ENCODE assay signal across 1 cellular context in genomic region chr17:64134216-64134970, GRCh38.
TF ChIP-seq lines count a peak whose summit lies in the region.

No MANE protein-coding gene starts in this region.

TF ChIP-seq in HepG2, 621 proteins besides CTCF, POLR2A, EP300 and RAD21 (continued from another document and continues in another):
- no peak for TF ChIP-seq AKNA (CRISPR knock-in tag; IDR thresholded peaks at IDR 0.05; ENCODE audit: borderline replicate concordance)
- TF ChIP-seq FOXK1 (CRISPR knock-in tag; IDR thresholded peaks at IDR 0.05; ENCODE audit: borderline replicate concordance, low read depth) = 0 out of 2 replicates have a peak, but pooled peaks have one; percentile 18
- TF ChIP-seq ARNTL (CRISPR knock-in tag; IDR thresholded peaks at IDR 0.05) = peak; percentile 55; the same call in 1 of the 2 replicates
- no peak for TF ChIP-seq ZNF75D (CRISPR knock-in tag; IDR thresholded peaks at IDR 0.05; ENCODE audit: borderline replicate concordance)
- no peak for TF ChIP-seq ARNT (IDR thresholded peaks at IDR 0.05)
- no peak for TF ChIP-seq RAD51 (IDR thresholded peaks at IDR 0.05; ENCODE audit: borderline replicate concordance)
- TF ChIP-seq ZNF337 (CRISPR knock-in tag; IDR thresholded peaks at IDR 0.05; ENCODE audit: borderline replicate concordance, low read depth) = no peak
- TF ChIP-seq ZNF569 (CRISPR knock-in tag; IDR thresholded peaks at IDR 0.05; ENCODE audit: borderline replicate concordance) = no peak
- TF ChIP-seq TEF (CRISPR knock-in tag; IDR thresholded peaks at IDR 0.05) = no peak
- no peak for TF ChIP-seq ATF7 (IDR thresholded peaks at IDR 0.05)
- no peak for TF ChIP-seq ATF7 (CRISPR knock-in tag; IDR thresholded peaks at IDR 0.05)
- TF ChIP-seq FOXA3 (CRISPR knock-in tag; IDR thresholded peaks at IDR 0.05) = peak; percentile 83
- TF ChIP-seq HES4 (CRISPR knock-in tag; IDR thresholded peaks at IDR 0.05; ENCODE audit: borderline replicate concordance) = no peak
- no peak for TF ChIP-seq ZNF563 (CRISPR knock-in tag; IDR thresholded peaks at IDR 0.05)
- TF ChIP-seq TCF7 (IDR thresholded peaks at IDR 0.05; ENCODE audit: low read depth) = no peak
- no peak for TF ChIP-seq MED8 (CRISPR knock-in tag; IDR thresholded peaks at IDR 0.05; ENCODE audit: insufficient replicate concordance)
- TF ChIP-seq POGK (CRISPR knock-in tag; conservative IDR thresholded peaks at IDR 0.05) = no peak
- no peak for TF ChIP-seq ZNF564 (CRISPR knock-in tag; IDR thresholded peaks at IDR 0.05)
- TF ChIP-seq JDP2 (CRISPR knock-in tag; IDR thresholded peaks at IDR 0.05; ENCODE audit: borderline replicate concordance) = no peak
- no peak for TF ChIP-seq THRA (CRISPR knock-in tag; IDR thresholded peaks at IDR 0.05; ENCODE audit: borderline replicate concordance)
- no peak for TF ChIP-seq SMARCC2 (IDR thresholded peaks at IDR 0.05)
- TF ChIP-seq ZBTB21 (CRISPR knock-in tag; IDR thresholded peaks at IDR 0.05) = no peak
- TF ChIP-seq FOXK2 (IDR thresholded peaks at IDR 0.05) = 0 out of 2 replicates have a peak, but pooled peaks have one; percentile 38
- TF ChIP-seq HDAC2 (CRISPR knock-in tag; IDR thresholded peaks at IDR 0.05) = peak; percentile 50; the same call in 1 of the 2 replicates
- TF ChIP-seq RBFOX2 (IDR thresholded peaks at IDR 0.05; ENCODE audit: low read depth, low read length) = no peak
- TF ChIP-seq ZNF18 (CRISPR knock-in tag; IDR thresholded peaks at IDR 0.05; ENCODE audit: insufficient replicate concordance) = peak; percentile 99
- no peak for TF ChIP-seq ZBTB4 (CRISPR knock-in tag; IDR thresholded peaks at IDR 0.05; ENCODE audit: borderline replicate concordance)
- TF ChIP-seq PRDM4 (CRISPR knock-in tag; IDR thresholded peaks at IDR 0.05; ENCODE audit: borderline replicate concordance) = no peak
- no peak for TF ChIP-seq ZNF572 (CRISPR knock-in tag; IDR thresholded peaks at IDR 0.05)
- TF ChIP-seq ZNF629 (CRISPR knock-in tag; conservative IDR thresholded peaks at IDR 0.05) = peak; percentile 51; the same call in 1 of the 2 replicates
- 0 out of 2 replicates have a peak, but pooled peaks have one; percentile 8 for TF ChIP-seq KMT2B (CRISPR knock-in tag; IDR thresholded peaks at IDR 0.05)
- TF ChIP-seq ZNF670 (CRISPR knock-in tag; IDR thresholded peaks at IDR 0.05; ENCODE audit: borderline replicate concordance) = peak; percentile 86
- no peak for TF ChIP-seq ZBTB46 (CRISPR knock-in tag; IDR thresholded peaks at IDR 0.05; ENCODE audit: borderline replicate concordance)
- peak; percentile 55; the same call in 1 of the 2 replicates for TF ChIP-seq SALL1 (CRISPR knock-in tag; IDR thresholded peaks at IDR 0.05)
- no peak for TF ChIP-seq TOPORS (CRISPR knock-in tag; IDR thresholded peaks at IDR 0.05)
- no peak for TF ChIP-seq SP2 (CRISPR knock-in tag; IDR thresholded peaks at IDR 0.05)
- TF ChIP-seq SETDB1 (CRISPR knock-in tag; IDR thresholded peaks at IDR 0.05; ENCODE audit: borderline replicate concordance) = no peak
- no peak for TF ChIP-seq CENPBD1 (CRISPR knock-in tag; IDR thresholded peaks at IDR 0.05; ENCODE audit: borderline replicate concordance, low read depth)
- no peak for TF ChIP-seq ZNF639 (CRISPR knock-in tag; conservative IDR thresholded peaks at IDR 0.05)
- TF ChIP-seq DMAP1 (CRISPR knock-in tag; IDR thresholded peaks at IDR 0.05) = no peak
- TF ChIP-seq SOX6 (IDR thresholded peaks at IDR 0.05) = no peak
- peak; percentile 81 for TF ChIP-seq SOX6 (CRISPR knock-in tag; IDR thresholded peaks at IDR 0.05)
- TF ChIP-seq HOXA7 (CRISPR knock-in tag; IDR thresholded peaks at IDR 0.05) = no peak
- TF ChIP-seq ZNF546 (CRISPR knock-in tag; conservative IDR thresholded peaks at IDR 0.05) = no peak
- TF ChIP-seq ZFP41 (CRISPR knock-in tag; IDR thresholded peaks at IDR 0.05; ENCODE audit: borderline replicate concordance) = no peak
- TF ChIP-seq XRCC5 (optimal IDR thresholded peaks at IDR 0.05; ENCODE audit: low read length) = no peak
- no peak for TF ChIP-seq IRX3 (CRISPR knock-in tag; IDR thresholded peaks at IDR 0.05; ENCODE audit: borderline replicate concordance, low read depth)
